Comparison of ENCODE assay signal across 29 cellular contexts in the genomic region with DNA sequence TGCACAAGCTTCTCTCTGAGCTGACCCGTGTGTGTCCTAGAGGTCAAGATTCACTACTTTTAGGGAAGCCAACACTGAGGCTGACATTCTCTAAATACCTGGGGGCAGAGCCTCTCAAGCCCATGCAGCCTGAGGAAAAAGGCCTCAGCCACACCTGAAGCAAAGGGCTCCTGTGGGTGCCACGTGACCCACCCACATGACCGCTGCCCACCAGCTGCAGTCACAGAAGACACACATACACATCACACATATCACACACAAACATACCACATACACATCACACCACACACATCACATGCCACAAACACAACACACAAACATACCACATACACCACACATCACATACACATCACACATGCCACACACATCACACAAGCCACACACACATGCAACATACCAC. TPM values are rescaled to one million over a fixed set of nuclear protein-coding genes. Genes with fewer than 3 reads are reported as not detected.
DNase-seq lines count a peak whose midpoint lies in the region; ATAC-seq, FAIRE-seq and TF ChIP-seq lines count a peak whose summit lies in the region.
"Had no signal": no experiment of that assay in that cellular context is flagged by ENCODE, and none has a peak within 500 bp of the region (broad histone marks: within the 10 kb centered on the region; RNA-seq: fewer than 3 reads in every experiment).

No MANE protein-coding gene starts in this region.

- CTCF ChIA-PET in GM12878 (lab: Yijun Ruan, JAX) = interaction anchor here (1.6 kb wide), 1 partner anchor 10 kb away, joined by 6 read pairs; no protein-coding TSS in a partner anchor
- CTCF ChIA-PET in HepG2 (lab: Yijun Ruan, JAX; ENCODE audit: low intra/inter-chr PET ratio, low total read pairs) = no interaction called here

- TF ChIP-seq EP300 in GM12878 (IDR thresholded peaks at IDR 0.05; ENCODE audit: borderline replicate concordance in 1 of 2, control insufficient read depth in 1 of 2, low read depth in 2 of 2, low read length in 2 of 2) (no peak), HepG2 (IDR thresholded peaks at IDR 0.05; ENCODE audit: low read depth in 2 of 2, low read length in 2 of 2) (no peak), HepG2 (CRISPR knock-in tag; IDR thresholded peaks at IDR 0.05; ENCODE audit: borderline replicate concordance) (no peak)

- ATAC-seq in GM12878 (no peak), HepG2 (no peak; the same call in 2 of the 3 replicates), mucosa of descending colon (no peak), GM19351 (IDR thresholded peaks at IDR 0.05; ENCODE audit: unreplicated experiment) (no peak)
- ATAC-seq in activated T-cell treated with anti-CD3 and anti-CD28 coated beads, Interleukin-2, amount 50 U/mL, for 72 hours (replicated peaks in 1 of 2) = no peak

- H3K27ac Mint-ChIP-seq in neural progenitor cell = peak overlapping the region; percentile 10
- no peak overlapping the region for H3K27ac Mint-ChIP-seq in activated T-cell treated with anti-CD3 and anti-CD28 coated beads, Interleukin-2, amount 50 U/mL, for 72 hours
- H3K27ac Mint-ChIP-seq: HFFc6 had no signal

- POLR2A ChIA-PET in GM12878 (lab: Charles Lee) (no interaction called here), HepG2 (lab: Yijun Ruan, JAX) (interaction anchor here (1.5 kb wide), 1 partner anchor 15 kb away, joined by 8 read pairs; the partner anchor contains the start of gene TMEM177)

- no peak for DNase-seq in D721Med (ENCODE audit: insufficient read length, low spot score)
- DNase-seq in GM12878 (ENCODE audit: low read depth, low spot score) = no peak
- no peak for DNase-seq in HepG2 (ENCODE audit: low spot score)
- no peak for DNase-seq in neural progenitor cell (ENCODE audit: low spot score)
- no peak for DNase-seq in NCI-H526 (lab: John Stamatoyannopoulos, UW)
- no peak for DNase-seq in mucosa of descending colon
- DNase-seq in activated T-cell treated with anti-CD3 and anti-CD28 coated beads, Interleukin-2, amount 50 U/mL, for 72 hours = no peak
- DNase-seq: AML-193; CD4-positive, alpha-beta memory T cell; COR-L47; DMS79 treated with DMSO at 0.1 percent for 48 hours; GF-D8; GM23248; HFFc6; KG1; MG63; NCI-H1105 treated with DMSO at 0.1 percent for 48 hours; NCI-H146; NCI-H1930; NCI-H2107; NCI-H2227 treated with DMSO at 0.1 percent for 48 hours; NCI-H69; Right ventricle myocardium superior; RPMI8226 had no signal

- TF ChIP-seq RAD21 in GM12878 (IDR thresholded peaks at IDR 0.05; ENCODE audit: insufficient read depth, low read depth, low read length) = no peak
- no peak for TF ChIP-seq RAD21 in HepG2 (CRISPR knock-in tag; IDR thresholded peaks at IDR 0.05)

- no peak overlapping the region for H3K9ac ChIP-seq in GM12878 (ENCODE audit: control insufficient read depth, insufficient read depth, low read length)
- H3K9ac ChIP-seq in HepG2 (ENCODE audit: insufficient read depth, low read depth, low read length) = no peak overlapping the region
- no peak overlapping the region for H3K9ac ChIP-seq in neural progenitor cell
- H3K9ac ChIP-seq: GM23248 had no signal

- BruUV-seq in GM12878 (replicated peaks; lab: Mats Ljungman, UMichigan) (no TSS peak), HepG2 (replicated peaks; lab: Mats Ljungman, UMichigan) (no TSS peak)

- SMC1A ChIA-PET in GM12878 (lab: Charles Lee; ENCODE audit: uncharacterized antibody, unreplicated experiment) = no interaction called here

- intact Hi-C loops in GM12878 (cut with micrococcal nuclease; ENCODE audit: unreplicated experiment) = no loop called here
- intact Hi-C loops in HepG2 (cut with micrococcal nuclease; ENCODE audit: unreplicated experiment) = no loop called here
- intact Hi-C loops in mucosa of descending colon (cut with DNase I, micrococcal nuclease) = no loop called here

- FAIRE-seq in D721Med (lab: Jason Lieb, UNC) = peak; percentile 11
- FAIRE-seq in GM12878 (lab: Jason Lieb, UNC) = no peak
- FAIRE-seq in HepG2 (lab: Jason Lieb, UNC) = no peak
- FAIRE-seq: A204.1, GM19239 had no signal

- no peaks in the 10 kb centered on the region for H4K20me1 ChIP-seq in GM12878 (ENCODE audit: control insufficient read depth, insufficient read depth)
- H4K20me1 ChIP-seq in HepG2 (ENCODE audit: insufficient read depth, low read length) = no peaks in the 10 kb centered on the region
- no peaks in the 10 kb centered on the region for H4K20me1 ChIP-seq in neural progenitor cell (ENCODE audit: low read depth)
- H4K20me1 ChIP-seq: BLaER1 treated with 17β-estradiol and CSF1 and Interleukin-3, amounts not matched to agents 10 nM and 100 nM had no signal

- H3K9me3 Mint-ChIP-seq in neural progenitor cell = no peaks in the 10 kb centered on the region
- H3K9me3 Mint-ChIP-seq in activated T-cell treated with anti-CD3 and anti-CD28 coated beads, Interleukin-2, amount 50 U/mL, for 72 hours = no peaks in the 10 kb centered on the region
- H3K9me3 Mint-ChIP-seq: CD4-positive, alpha-beta memory T cell; HFFc6 had no signal

- H3K79me2 ChIP-seq in GM12878 (ENCODE audit: control insufficient read depth, insufficient read depth, low read length) (no peaks in the 10 kb centered on the region), HepG2 (ENCODE audit: insufficient read depth, low read length) (no peaks in the 10 kb centered on the region), neural progenitor cell (ENCODE audit: low read depth) (no peaks in the 10 kb centered on the region)

- WGBS in GM12878 (ENCODE audit: insufficient coverage, insufficient replicate concordance, low lambda C conversion rate, missing lambda C conversion rate) = 79% methylated on average over 3 of the region's 3 CpGs
- WGBS in HepG2 (ENCODE audit: low lambda C conversion rate) = 93% methylated on average over 2 of the region's 3 CpGs

- H3K9me3 ChIP-seq in GM12878 (replicated peaks; ENCODE audit: control insufficient read depth, insufficient read depth, low read length) = no peaks in the 10 kb centered on the region
- no peaks in the 10 kb centered on the region for H3K9me3 ChIP-seq in HepG2 (ENCODE audit: low read length)
- no peaks in the 10 kb centered on the region for H3K9me3 ChIP-seq in neural progenitor cell (ENCODE audit: low read depth)
- no peaks in the 10 kb centered on the region for H3K9me3 ChIP-seq in mucosa of descending colon
- H3K9me3 ChIP-seq: BLaER1 treated with 17β-estradiol and CSF1 and Interleukin-3, amounts not matched to agents 10 nM and 100 nM; HAP-1; MG63 had no signal

- peaks cover 7% of the 10 kb centered on the region for H3K36me3 Mint-ChIP-seq in neural progenitor cell
- H3K36me3 Mint-ChIP-seq in activated T-cell treated with anti-CD3 and anti-CD28 coated beads, Interleukin-2, amount 50 U/mL, for 72 hours (ENCODE audit: insufficient read depth in 2 of 2) = peaks cover 1 to 4% of the 10 kb centered on the region in 2 donors

- no peaks in the 10 kb centered on the region for H3F3A ChIP-seq in neural progenitor cell (ENCODE audit: low read depth)

- no peaks in the 10 kb centered on the region for H3K27me3 ChIP-seq in GM12878 (replicated peaks in 1 of 2; ENCODE audit: control insufficient read depth in 2 of 2, insufficient read depth in 2 of 2, low read length in 1 of 2)
- no peaks in the 10 kb centered on the region for H3K27me3 ChIP-seq in HepG2 (ENCODE audit: control insufficient read depth in 1 of 2, insufficient read depth in 2 of 2, low read length in 2 of 2)
- no peaks in the 10 kb centered on the region for H3K27me3 ChIP-seq in neural progenitor cell
- H3K27me3 ChIP-seq: BLaER1 treated with 17β-estradiol and CSF1 and Interleukin-3, amounts not matched to agents 10 nM and 100 nM; MG63 had no signal

- peaks cover 47% of the 10 kb centered on the region for H3K4me1 Mint-ChIP-seq in neural progenitor cell
- H3K4me1 Mint-ChIP-seq in activated T-cell treated with anti-CD3 and anti-CD28 coated beads, Interleukin-2, amount 50 U/mL, for 72 hours (ENCODE audit: low read depth) = peaks cover 39% of the 10 kb centered on the region

- H3K27ac ChIP-seq in GM12878 (ENCODE audit: control insufficient read depth, insufficient read depth) (no peak overlapping the region), HepG2 (ENCODE audit: extremely low read length, insufficient read depth, low read length) (no peak overlapping the region), neural progenitor cell (no peak overlapping the region)
- H3K27ac ChIP-seq: GM23248 had no signal

- TF ChIP-seq CTCF in D721Med (IDR thresholded peaks at IDR 0.05; ENCODE audit: insufficient read depth, missing control alignments) (no peak), GM12878 (IDR thresholded peaks at IDR 0.05 in 2 of 3, conservative IDR thresholded peaks at IDR 0.05 in 1 of 3; ENCODE audit: control insufficient read depth in 2 of 3, extremely low read depth in 1 of 3, insufficient read depth in 1 of 3, low read depth in 3 of 3, low read length in 3 of 3) (no peak), HepG2 (CRISPR knock-in tag; IDR thresholded peaks at IDR 0.05) (no peak), neural progenitor cell (IDR thresholded peaks at IDR 0.05) (no peak), mucosa of descending colon (IDR thresholded peaks at IDR 0.05) (no peak)

- RAD21 ChIA-PET in GM12878 (lab: Charles Lee; ENCODE audit: unreplicated experiment) = no interaction called here

- peak overlapping the region; percentile 23 for H3K4me3 Mint-ChIP-seq in neural progenitor cell
- H3K4me3 Mint-ChIP-seq in activated T-cell treated with anti-CD3 and anti-CD28 coated beads, Interleukin-2, amount 50 U/mL, for 72 hours = no peak overlapping the region
- H3K4me3 Mint-ChIP-seq: CD4-positive, alpha-beta memory T cell; HFFc6 had no signal

- H3K27me3 Mint-ChIP-seq in neural progenitor cell (ENCODE audit: insufficient read depth, low read depth) = peaks cover 10% of the 10 kb centered on the region
- H3K27me3 Mint-ChIP-seq in activated T-cell treated with anti-CD3 and anti-CD28 coated beads, Interleukin-2, amount 50 U/mL, for 72 hours (ENCODE audit: low read depth) = no peaks in the 10 kb centered on the region

- H3K36me3 ChIP-seq in GM12878 (ENCODE audit: control insufficient read depth in 2 of 2, insufficient read depth in 2 of 2, low read length in 1 of 2) = no peaks in the 10 kb centered on the region
- peaks cover 0 to 6% of the 10 kb centered on the region in 2 experiments; a peak in 2 of 5 replicates for H3K36me3 ChIP-seq in HepG2 (replicated peaks in 1 of 2; ENCODE audit: control insufficient read depth in 1 of 2, insufficient read depth in 2 of 2, low read length in 2 of 2)
- H3K36me3 ChIP-seq in neural progenitor cell = no peaks in the 10 kb centered on the region
- H3K36me3 ChIP-seq in mucosa of descending colon (ENCODE audit: low read depth) = no peaks in the 10 kb centered on the region
- H3K36me3 ChIP-seq: HAP-1, MG63 had no signal

- H3K4me3 ChIP-seq in GM12878 (no peak overlapping the region), HepG2 (replicated peaks in 1 of 3; ENCODE audit: insufficient read depth in 1 of 3, low read depth in 2 of 3, low read length in 3 of 3) (no peak overlapping the region), neural progenitor cell (no peak overlapping the region), mucosa of descending colon (no peak overlapping the region)
- H3K4me3 ChIP-seq: BLaER1 treated with 17β-estradiol and CSF1 and Interleukin-3, amounts not matched to agents 10 nM and 100 nM; GM23248; HAP-1; MG63 had no signal

- in situ Hi-C loops in GM12878 (cut with MboI) = no loop called here
- in situ Hi-C loops in HepG2 (cut with HindIII; ENCODE audit: extremely low pct_ligation_motif_present, low pct_unique_long_range_greater_than_20kb) = no loop called here

- H3K4me1 ChIP-seq in GM12878 (ENCODE audit: control insufficient read depth, insufficient read depth, low read length) (peaks cover 11% of the 10 kb centered on the region; the same call in 1 of the 2 replicates), HepG2 (ENCODE audit: insufficient read depth, low read length) (peaks cover 76% of the 10 kb centered on the region), neural progenitor cell (peaks cover 15% of the 10 kb centered on the region), mucosa of descending colon (ENCODE audit: low read depth) (peaks cover 5% of the 10 kb centered on the region)
- H3K4me1 ChIP-seq: HAP-1 had no signal

- no peak overlapping the region for H2AFZ ChIP-seq in GM12878 (ENCODE audit: control insufficient read depth, low read depth, low read length)
- H2AFZ ChIP-seq in HepG2 (ENCODE audit: low read length) = no peak overlapping the region
- no peak overlapping the region for H2AFZ ChIP-seq in neural progenitor cell (replicated peaks)
- H2AFZ ChIP-seq: GM23248 had no signal

- TF ChIP-seq POLR2A in GM12878 (IDR thresholded peaks at IDR 0.05; ENCODE audit: low read depth, low read length) (no peak), HepG2 (IDR thresholded peaks at IDR 0.05; ENCODE audit: insufficient read depth in 1 of 2, low read depth in 2 of 2, low read length in 2 of 2) (no peak)

- no peak overlapping the region for H3K4me2 ChIP-seq in GM12878 (ENCODE audit: control insufficient read depth, insufficient read depth)
- H3K4me2 ChIP-seq in HepG2 (ENCODE audit: low read depth, low read length) = no peak overlapping the region
- no peak overlapping the region for H3K4me2 ChIP-seq in neural progenitor cell

RNA-seq across cellular contexts. Expression of gene TMEM177, which starts 14.6 kb away (rescaled TPM):
- 25.8 and 26.2 TPM in 2 replicates for total RNA-seq in GM12878 (2013; cell fraction: nucleolus; rRNA removed)
- 23.6 and 25.2 TPM in 2 replicates for total RNA-seq in GM12878 (2014; rRNA removed)
- total RNA-seq in GM12878 (2014; rRNA removed; fragmentation: Illumina TruSeq; extraction: Trizol) = 12.7 and 13.0 TPM in 2 replicates
- 15.1 and 17.0 TPM in 2 replicates for total RNA-seq in GM12878 (2021)
- 3.0 TPM for polyA plus RNA-seq in GM12878 (2011; ENCODE audit: low read depth)
- polyA plus RNA-seq in GM12878 (2011; rRNA removed) = 7.1 and 10.9 TPM in 2 replicates
- polyA plus RNA-seq in GM12878 (2011; cell fraction: cytosol; rRNA removed) = 12.7 and 20.6 TPM in 2 replicates
- 15.3 and 17.9 TPM in 2 replicates for polyA plus RNA-seq in GM12878 (2011; cell fraction: nucleus; rRNA removed)
- polyA plus RNA-seq in GM12878 (2012) = 6.8 and 9.2 TPM in 2 replicates
- polyA plus RNA-seq in GM12878 (2014; fragmentation: Illumina TruSeq; extraction: Trizol) = 8.0 and 15.6 TPM in 2 replicates
- 1 to 10 TPM; 4.5 to 8.3 TPM for polyA plus RNA-seq in GM12878 (2014; fragmentation: Nextera tagmentation; extraction: Ambion mirVana)
- 25.5 and 29.0 TPM in 2 replicates for polyA plus RNA-seq in GM12878 (2014; rRNA removed)
- polyA plus RNA-seq in GM12878 (2016; fragmentation: Nextera tagmentation; extraction: Ambion mirVana) = 10 to 100 TPM; 22.1 to 30.3 TPM
- polyA minus RNA-seq in GM12878 (2011; rRNA and poly(A)+ RNA removed) = 10.1 and 17.8 TPM in 2 replicates
- polyA minus RNA-seq in GM12878 (2011; cell fraction: cytosol; rRNA and poly(A)+ RNA removed) = 3.2 and 5.0 TPM in 2 replicates
- polyA minus RNA-seq in GM12878 (2011; cell fraction: nucleus; rRNA and poly(A)+ RNA removed) = 17.8 and 27.7 TPM in 2 replicates
- total RNA-seq in HepG2 (2016; rRNA removed; fragmentation: Illumina TruSeq; extraction: Trizol) = 44.7 and 47.9 TPM in 2 replicates
- total RNA-seq in HepG2 (2016; cell fraction: cytosol; rRNA removed; fragmentation: Illumina TruSeq; extraction: Trizol; ENCODE audit: low read depth) = 15.4 and 16.3 TPM in 2 replicates
- total RNA-seq in HepG2 (2016; cell fraction: insoluble cytoplasmic fraction; rRNA removed; fragmentation: Illumina TruSeq; extraction: Trizol) = 47.5 and 49.2 TPM in 2 replicates
- 27.3 and 32.1 TPM in 2 replicates for total RNA-seq in HepG2 (2016; cell fraction: membrane; rRNA removed; fragmentation: Illumina TruSeq; extraction: Trizol)
- 26.1 and 27.7 TPM in 2 replicates for total RNA-seq in HepG2 (2016; cell fraction: nucleus; rRNA removed; fragmentation: Illumina TruSeq; extraction: Trizol)
- polyA plus RNA-seq in HepG2 (2011; rRNA removed) = 34.7 and 46.6 TPM in 2 replicates
- polyA plus RNA-seq in HepG2 (2011; cell fraction: cytosol; rRNA removed) = 34.2 and 43.3 TPM in 2 replicates
- 46.4 and 51.6 TPM in 2 replicates for polyA plus RNA-seq in HepG2 (2011; cell fraction: nucleus; rRNA removed)
- polyA plus RNA-seq in HepG2 (2012) = 20.5 and 32.1 TPM in 2 replicates
- polyA plus RNA-seq in HepG2 (2016; cell fraction: cytosol; fragmentation: Illumina TruSeq; extraction: Trizol; ENCODE audit: low read depth) = 12.8 and 13.4 TPM in 2 replicates
- polyA plus RNA-seq in HepG2 (2016; cell fraction: insoluble cytoplasmic fraction; fragmentation: Illumina TruSeq; extraction: Trizol; ENCODE audit: low read depth) = 62.8 and 62.9 TPM in 2 replicates
- polyA plus RNA-seq in HepG2 (2016; cell fraction: membrane; fragmentation: Illumina TruSeq; extraction: Trizol; ENCODE audit: low read depth) = 19.9 and 21.6 TPM in 2 replicates
- 41.1 and 43.7 TPM in 2 replicates for polyA plus RNA-seq in HepG2 (2016; cell fraction: nucleus; fragmentation: Illumina TruSeq; extraction: Trizol; ENCODE audit: insufficient read depth, low read depth)
- polyA minus RNA-seq in HepG2 (2011; rRNA and poly(A)+ RNA removed; ENCODE audit: low replicate concordance) = 22.7 and 58.5 TPM in 2 replicates
- polyA minus RNA-seq in HepG2 (2011; cell fraction: cytosol; rRNA and poly(A)+ RNA removed) = 13.8 and 15.2 TPM in 2 replicates
- polyA minus RNA-seq in HepG2 (2011; cell fraction: nucleus; rRNA and poly(A)+ RNA removed) = 49.2 and 53.5 TPM in 2 replicates
- total RNA-seq in neural progenitor cell (ENCODE audit: low replicate concordance) = 12.2 and 26.6 TPM in 2 replicates
- 10 to 100 TPM; 16.2 to 25.2 (median 18.4) TPM for total RNA-seq in mucosa of descending colon
- total RNA-seq in activated T-cell treated with anti-CD3 and anti-CD28 coated beads, Interleukin-2, amount 50 U/mL, for 72 hours = 10 to 100 TPM in 1 of 2 donors, 1 to 10 TPM in 1; 6.8 to 11.0 TPM
